2 cellular contexts compared by ENCODE assay signal in the genomic region with DNA sequence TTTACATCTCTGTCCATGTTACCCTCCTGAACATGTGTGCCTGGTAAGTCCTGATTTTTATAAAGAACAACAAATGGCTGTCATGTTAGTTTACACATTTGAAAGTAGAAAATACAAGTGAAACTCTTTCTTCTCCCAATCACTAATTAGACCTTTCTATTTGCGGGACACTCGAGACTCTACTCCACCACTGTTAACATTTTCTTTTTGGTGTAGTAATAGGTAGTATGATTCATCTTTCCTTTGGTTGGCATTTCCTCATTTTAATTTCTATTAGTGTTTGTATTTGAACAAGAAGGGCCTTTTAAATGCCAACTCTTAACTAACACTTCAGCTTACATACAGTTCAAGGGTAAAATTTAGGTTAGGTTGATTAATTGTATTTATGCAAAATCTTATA.
TF ChIP-seq lines count a peak whose summit lies in the region.

No MANE protein-coding gene starts in this region.

TF ChIP-seq in IMR-90, 13 proteins besides CTCF, POLR2A, EP300 and RAD21:
- no peak for TF ChIP-seq USF2 (IDR thresholded peaks at IDR 0.05; ENCODE audit: low read depth, low read length)
- TF ChIP-seq RFX5 (IDR thresholded peaks at IDR 0.05; ENCODE audit: low read depth, low read length), result no peak
- TF ChIP-seq BHLHE40 (IDR thresholded peaks at IDR 0.05; ENCODE audit: low read depth, low read length), result no peak
- no peak for TF ChIP-seq MAZ (IDR thresholded peaks at IDR 0.05; ENCODE audit: borderline replicate concordance, low read depth, low read length)

TF ChIP-seq in GM12878, 131 proteins besides CTCF, POLR2A, EP300 and RAD21:
- TF ChIP-seq YY1 (IDR thresholded peaks at IDR 0.05; ENCODE audit: low read depth, low read length) (no peak), BACH1 (IDR thresholded peaks at IDR 0.05; ENCODE audit: borderline replicate concordance) (no peak), EZH2 (IDR thresholded peaks at IDR 0.05; ENCODE audit: borderline replicate concordance, control insufficient read depth, low read depth, low read length) (no peak), SIN3A (IDR thresholded peaks at IDR 0.05; ENCODE audit: low read depth, low read length) (no peak), DPF2 (IDR thresholded peaks at IDR 0.05) (no peak), ESRRA (IDR thresholded peaks at IDR 0.05; ENCODE audit: low read length) (no peak), BMI1 (IDR thresholded peaks at IDR 0.05; ENCODE audit: borderline replicate concordance) (no peak), CHD2 (IDR thresholded peaks at IDR 0.05; ENCODE audit: borderline replicate concordance, low read depth, low read length) (no peak), POLR2AphosphoS2 (IDR thresholded peaks at IDR 0.05; ENCODE audit: low read depth, low read length) (no peak), CUX1 (IDR thresholded peaks at IDR 0.05; ENCODE audit: insufficient replicate concordance, low read depth, low read length) (no peak), ASH2L (IDR thresholded peaks at IDR 0.05; ENCODE audit: borderline replicate concordance, low read depth) (no peak), MEF2A (IDR thresholded peaks at IDR 0.05; ENCODE audit: insufficient read depth, low read depth, low read length) (no peak), SMARCA5 (IDR thresholded peaks at IDR 0.05) (no peak), CEBPB (IDR thresholded peaks at IDR 0.05; ENCODE audit: borderline replicate concordance in 1 of 2, low read depth in 2 of 2, low read length in 2 of 2) (no peak), BCL3 (IDR thresholded peaks at IDR 0.05; ENCODE audit: borderline replicate concordance, insufficient read depth, low read depth, low read length, poor library complexity, severe bottlenecking) (no peak)
